Comparison of ENCODE assay signal across 1 cellular context in genomic region chr16:31460582-31461002, GRCh38.
A peak's percentile ranks its signal among the peaks of the same experiment; 100 is the strongest.
TF ChIP-seq lines count a peak whose summit lies in the region.

No MANE protein-coding gene starts in this region.

TF ChIP-seq in K562, 482 proteins besides CTCF, POLR2A, EP300 and RAD21 (continued from another document and continues in another):
- no peak for TF ChIP-seq TOE1 (IDR thresholded peaks at IDR 0.05; ENCODE audit: borderline replicate concordance)
- no peak for TF ChIP-seq TOE1 (CRISPR knock-in tag; IDR thresholded peaks at IDR 0.05; ENCODE audit: borderline replicate concordance, low read depth)
- TF ChIP-seq CREM (IDR thresholded peaks at IDR 0.05; ENCODE audit: low read depth): 0 out of 2 replicates have a peak, but pooled peaks have one; percentile 25
- TF ChIP-seq NONO (IDR thresholded peaks at IDR 0.05; ENCODE audit: low read depth in 2 of 2, low read length in 1 of 2): no peak
- TF ChIP-seq HMBOX1 (IDR thresholded peaks at IDR 0.05): 0 out of 2 replicates have a peak, but pooled peaks have one; percentile 41
- TF ChIP-seq U2AF2 (optimal IDR thresholded peaks at IDR 0.05; ENCODE audit: low read depth, low read length): no peak
- TF ChIP-seq CHCHD3 (CRISPR knock-in tag; IDR thresholded peaks at IDR 0.05): no peak
- no peak for TF ChIP-seq ZNF224 (CRISPR knock-in tag; IDR thresholded peaks at IDR 0.05)
- peak; percentile 58 for TF ChIP-seq BCOR (IDR thresholded peaks at IDR 0.05)
- no peak for TF ChIP-seq POLR2B (IDR thresholded peaks at IDR 0.05; ENCODE audit: low read depth, partially characterized antibody)
- no peak for TF ChIP-seq ZBTB43 (CRISPR knock-in tag; IDR thresholded peaks at IDR 0.05)
- TF ChIP-seq ZNF512 (tag; IDR thresholded peaks at IDR 0.05): 0 out of 2 replicates have a peak, but pooled peaks have one; percentile 19
- TF ChIP-seq FOXP4 (CRISPR knock-in tag; IDR thresholded peaks at IDR 0.05; ENCODE audit: borderline replicate concordance): no peak
- TF ChIP-seq PHF21A (IDR thresholded peaks at IDR 0.05; ENCODE audit: borderline replicate concordance, low read depth): no peak
- TF ChIP-seq ETV1 (tag; conservative IDR thresholded peaks at IDR 0.05; ENCODE audit: low read depth): no peak
- no peak for TF ChIP-seq ESRRA (IDR thresholded peaks at IDR 0.05; ENCODE audit: borderline replicate concordance, low read depth)
- TF ChIP-seq TSHZ1 (CRISPR knock-in tag; IDR thresholded peaks at IDR 0.05): no peak
- no peak for TF ChIP-seq ZBTB7A (IDR thresholded peaks at IDR 0.05; ENCODE audit: borderline replicate concordance, control insufficient read depth, low read depth, low read length)
- no peak for TF ChIP-seq ZNF395 (CRISPR knock-in tag; IDR thresholded peaks at IDR 0.05)
- TF ChIP-seq FOXK2 (conservative IDR thresholded peaks at IDR 0.05 in 1 of 2, IDR thresholded peaks at IDR 0.05 in 1 of 2; ENCODE audit: low read depth in 2 of 2): peak in 1 of 2 experiments; percentile 57; a peak in 1 of 4 replicates
- no peak for TF ChIP-seq AFF1 (IDR thresholded peaks at IDR 0.05; ENCODE audit: low read depth in 1 of 2, partially characterized antibody in 2 of 2)
- TF ChIP-seq TAL1 (IDR thresholded peaks at IDR 0.05): no peak
- 0 out of 2 replicates have a peak, but pooled peaks have one; percentile 65 for TF ChIP-seq SMARCA5 (IDR thresholded peaks at IDR 0.05)
- 0 out of 2 replicates have a peak, but pooled peaks have one; percentile 10 for TF ChIP-seq ELF4 (CRISPR knock-in tag; IDR thresholded peaks at IDR 0.05)
- no peak for TF ChIP-seq CHD7 (IDR thresholded peaks at IDR 0.05; ENCODE audit: low read depth, low read length)
